ENCODE assay signal across 23 cellular contexts in the genomic region with DNA sequence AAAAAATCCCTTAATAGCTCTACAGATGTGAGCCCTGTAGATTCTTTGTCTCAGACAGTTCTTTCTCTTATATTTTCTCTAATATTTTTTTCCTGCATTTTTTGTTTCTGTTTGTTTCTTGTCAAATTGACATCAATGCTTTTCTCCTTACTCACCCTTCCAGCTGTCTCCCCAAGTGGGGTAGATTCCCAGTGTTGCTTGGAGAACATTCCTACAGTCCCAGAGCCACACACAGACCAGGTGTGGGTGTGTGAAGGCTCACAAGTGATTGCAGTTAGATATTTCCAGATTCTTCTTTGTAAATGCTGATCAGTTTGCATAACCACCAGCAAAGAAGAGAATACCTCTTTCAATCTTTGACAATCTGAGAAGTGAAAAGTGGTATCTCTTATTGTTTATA. TPM values are rescaled to one million over a fixed set of nuclear protein-coding genes. Genes with fewer than 3 reads are reported as not detected.
A peak's percentile ranks its signal among the peaks of the same experiment; 100 is the strongest.
DNase-seq lines count a peak whose midpoint lies in the region; ATAC-seq and TF ChIP-seq lines count a peak whose summit lies in the region.
"Had no signal": no experiment of that assay in that cellular context is flagged by ENCODE, and none has a peak within 500 bp of the region (broad histone marks: within the 10 kb centered on the region; RNA-seq: fewer than 3 reads in every experiment).

No MANE protein-coding gene starts in this region.

- H3K9me3 ChIP-seq in sigmoid colon: no peaks in the 10 kb centered on the region
- H3K9me3 ChIP-seq: esophagus squamous epithelium, gastroesophageal sphincter, ovary had no signal

- TF ChIP-seq CTCF in sigmoid colon (IDR thresholded peaks at IDR 0.05): no peak

- TF ChIP-seq POLR2A in sigmoid colon (IDR thresholded peaks at IDR 0.05): no peak

- TF ChIP-seq EP300 in sigmoid colon (IDR thresholded peaks at IDR 0.05): no peak

- no peaks in the 10 kb centered on the region for H3K36me3 Mint-ChIP-seq in activated naive CD4-positive, alpha-beta T cell treated with anti-CD3 and anti-CD28 coated beads, Interleukin-2, amount 50 U/mL, for 72 hours
- peaks cover 30% of the 10 kb centered on the region for H3K36me3 Mint-ChIP-seq in activated CD8-positive, alpha-beta T cell treated with anti-CD3 and anti-CD28 coated beads, Interleukin-2, amount 10 ng/mL, durations not matched to agents 7 days and 5 days (ENCODE audit: low read depth)
- peaks cover 67% of the 10 kb centered on the region for H3K36me3 Mint-ChIP-seq in stimulated activated effector memory CD8-positive, alpha-beta T cell treated with anti-CD3 and anti-CD28 coated beads, Interleukin-12 subunit alpha, Interleukin-12 subunit beta, amount 100 ng/mL, for 72 hours

- no peak overlapping the region for H3K4me3 Mint-ChIP-seq in activated CD8-positive, alpha-beta T cell treated with anti-CD3 and anti-CD28 coated beads, Interleukin-2, amount 10 ng/mL, durations not matched to agents 7 days and 5 days
- no peak overlapping the region for H3K4me3 Mint-ChIP-seq in stimulated activated effector memory CD8-positive, alpha-beta T cell treated with anti-CD3 and anti-CD28 coated beads, Interleukin-12 subunit alpha, Interleukin-12 subunit beta, amount 100 ng/mL, for 72 hours
- H3K4me3 Mint-ChIP-seq: activated B cell treated with CpG ODN at 0.5 μM for 24 hours; naive thymus-derived CD8-positive, alpha-beta T cell; stimulated activated naive B cell treated with anti-CD40 and anti-IgM and Interleukin-4, amounts not matched to agents 10 μg/mL and 1 μg/mL and 100 μg/mL, for 72 hours had no signal

- peak overlapping the region; percentile 16 to 21 for H3K27ac Mint-ChIP-seq in activated naive CD4-positive, alpha-beta T cell treated with anti-CD3 and anti-CD28 coated beads, Interleukin-2, amount 50 U/mL, for 72 hours
- H3K27ac Mint-ChIP-seq in activated CD8-positive, alpha-beta T cell treated with anti-CD3 and anti-CD28 coated beads, Interleukin-2, amount 10 ng/mL, durations not matched to agents 7 days and 5 days: peak overlapping the region; percentile 2
- peak overlapping the region; percentile 65 for H3K27ac Mint-ChIP-seq in stimulated activated effector memory CD8-positive, alpha-beta T cell treated with anti-CD3 and anti-CD28 coated beads, Interleukin-12 subunit alpha, Interleukin-12 subunit beta, amount 100 ng/mL, for 72 hours
- H3K27ac Mint-ChIP-seq: activated B cell treated with CpG ODN at 0.5 μM for 24 hours had no signal

- no peaks in the 10 kb centered on the region for H3K4me1 ChIP-seq in sigmoid colon

- intact Hi-C loops in sigmoid colon (cut with DNase I): no loop called here

- H3K27ac ChIP-seq in layer of hippocampus (ENCODE audit: low read depth, low read length) (peak overlapping the region; percentile 93), sigmoid colon (no peak overlapping the region)
- H3K27ac ChIP-seq: gastroesophageal sphincter had no signal

- CTCF ChIA-PET in activated CD8-positive, alpha-beta T cell treated with anti-CD3 and anti-CD28 coated beads, Interleukin-2, amount 10 ng/mL, durations not matched to agents 7 days and 5 days (lab: Charles Lee): interaction anchor here (1.8 to 2.9 kb wide), 2 partner anchors 9 to 14 kb away, joined by 7 to 15 read pairs; a partner anchor contains a TSS

- no peak overlapping the region for H3K4me3 ChIP-seq in sigmoid colon
- H3K4me3 ChIP-seq: esophagus squamous epithelium, gastroesophageal sphincter, ovary had no signal

- H3K4me1 Mint-ChIP-seq in activated CD8-positive, alpha-beta T cell treated with anti-CD3 and anti-CD28 coated beads, Interleukin-2, amount 10 ng/mL, durations not matched to agents 7 days and 5 days (ENCODE audit: low read depth): peaks cover 19% of the 10 kb centered on the region
- no peaks in the 10 kb centered on the region for H3K4me1 Mint-ChIP-seq in stimulated activated effector memory CD8-positive, alpha-beta T cell treated with anti-CD3 and anti-CD28 coated beads, Interleukin-12 subunit alpha, Interleukin-12 subunit beta, amount 100 ng/mL, for 72 hours

- no peaks in the 10 kb centered on the region for H3K9me3 Mint-ChIP-seq in activated naive CD4-positive, alpha-beta T cell treated with anti-CD3 and anti-CD28 coated beads, Interleukin-2, amount 50 U/mL, for 72 hours
- no peaks in the 10 kb centered on the region for H3K9me3 Mint-ChIP-seq in activated CD8-positive, alpha-beta T cell treated with anti-CD3 and anti-CD28 coated beads, Interleukin-2, amount 10 ng/mL, durations not matched to agents 7 days and 5 days (ENCODE audit: insufficient read depth)
- H3K9me3 Mint-ChIP-seq in stimulated activated effector memory CD8-positive, alpha-beta T cell treated with anti-CD3 and anti-CD28 coated beads, Interleukin-12 subunit alpha, Interleukin-12 subunit beta, amount 100 ng/mL, for 72 hours: no peaks in the 10 kb centered on the region
- H3K9me3 Mint-ChIP-seq: activated B cell treated with CpG ODN at 0.5 μM for 24 hours; naive thymus-derived CD8-positive, alpha-beta T cell; stimulated activated naive B cell treated with anti-CD40 and anti-IgM and Interleukin-4, amounts not matched to agents 10 μg/mL and 1 μg/mL and 100 μg/mL, for 72 hours had no signal

- POLR2A ChIA-PET in activated CD8-positive, alpha-beta T cell treated with anti-CD3 and anti-CD28 coated beads, Interleukin-2, amount 10 ng/mL, durations not matched to agents 7 days and 5 days (lab: Charles Lee): interaction anchor here (0.6 to 2.6 kb wide), 4 partner anchors 14 to 227 kb away, joined by 3 to 8 read pairs (median 6); a partner anchor contains a TSS

- H3K27me3 Mint-ChIP-seq in activated CD8-positive, alpha-beta T cell treated with anti-CD3 and anti-CD28 coated beads, Interleukin-2, amount 10 ng/mL, durations not matched to agents 7 days and 5 days (ENCODE audit: low read depth): no peaks in the 10 kb centered on the region
- H3K27me3 Mint-ChIP-seq: activated B cell treated with CpG ODN at 0.5 μM for 24 hours; naive thymus-derived CD8-positive, alpha-beta T cell; stimulated activated naive B cell treated with anti-CD40 and anti-IgM and Interleukin-4, amounts not matched to agents 10 μg/mL and 1 μg/mL and 100 μg/mL, for 72 hours had no signal

- H3K27me3 ChIP-seq in layer of hippocampus (ENCODE audit: control insufficient read depth, insufficient read depth, low read length): no peaks in the 10 kb centered on the region
- no peaks in the 10 kb centered on the region for H3K27me3 ChIP-seq in sigmoid colon
- H3K27me3 ChIP-seq: esophagus squamous epithelium, gastroesophageal sphincter, ovary had no signal

- DNase-seq in activated naive CD4-positive, alpha-beta T cell treated with anti-CD3 and anti-CD28 coated beads, Interleukin-2, amount 50 U/mL, for 72 hours (ENCODE audit: low spot score in 2 of 2): no peak
- DNase-seq in activated naive CD4-positive, alpha-beta T cell treated with Interleukin-2 at 50 U/mL for 16 hours: no peak
- DNase-seq in activated CD8-positive, alpha-beta T cell treated with anti-CD3 and anti-CD28 coated beads, Interleukin-2, amount 10 ng/mL, durations not matched to agents 7 days and 5 days: no peak
- DNase-seq in stimulated activated effector memory CD8-positive, alpha-beta T cell treated with anti-CD3 and anti-CD28 coated beads, Interleukin-12 subunit alpha, Interleukin-12 subunit beta, amount 100 ng/mL, for 72 hours (ENCODE audit: low spot score in 2 of 2): no peak
- DNase-seq in NCI-H526 (lab: John Stamatoyannopoulos, UW) (no peak), sigmoid colon (no peak), NCI-H2029 treated with DMSO at 0.1 percent for 48 hours (lab: John Stamatoyannopoulos, UW) (no peak)
- DNase-seq: activated B cell treated with CpG ODN at 0.5 μM for 24 hours; activated CD4-positive, alpha-beta T cell treated with anti-CD3 and anti-CD28 coated beads, Interleukin-2, amount 50 U/mL, for 4 hours; activated naive CD4-positive, alpha-beta T cell; COR-L47; esophagus squamous epithelium; KG1; naive thymus-derived CD8-positive, alpha-beta T cell; NCI-H146; NCI-H2171 treated with DMSO at 0.1 percent for 48 hours; NCI-H748 treated with DMSO at 0.1 percent for 48 hours; ovary; stimulated activated CD4-positive, alpha-beta T cell treated with anti-CD3 and anti-CD28 coated beads, Interleukin-2, amount 100 ng/mL, for 24 hours; stimulated activated naive B cell treated with anti-CD40 and anti-IgM and Interleukin-4, amounts not matched to agents 10 μg/mL and 1 μg/mL and 100 μg/mL, for 72 hours; T-helper 9 cell had no signal

- no peak for ATAC-seq in activated naive CD4-positive, alpha-beta T cell treated with anti-CD3 and anti-CD28 coated beads, Interleukin-2, amount 50 U/mL, for 72 hours
- no peak for ATAC-seq in activated CD8-positive, alpha-beta T cell treated with anti-CD3 and anti-CD28 coated beads, Interleukin-2, amount 10 ng/mL, durations not matched to agents 7 days and 5 days
- ATAC-seq in stimulated activated effector memory CD8-positive, alpha-beta T cell treated with anti-CD3 and anti-CD28 coated beads, Interleukin-12 subunit alpha, Interleukin-12 subunit beta, amount 100 ng/mL, for 72 hours: no peak
- ATAC-seq: gastroesophageal sphincter; naive thymus-derived CD8-positive, alpha-beta T cell; stimulated activated naive B cell treated with anti-CD40 and anti-IgM and Interleukin-4, amounts not matched to agents 10 μg/mL and 1 μg/mL and 100 μg/mL, for 72 hours had no signal

- H3K36me3 ChIP-seq in sigmoid colon: peaks cover 8 to 32% (median 10%) of the 10 kb centered on the region in 4 donors
- H3K36me3 ChIP-seq: ovary had no signal

RNA-seq across cellular contexts. Expression of a gene that starts 7.5 kb away (rescaled TPM):
- total RNA-seq in activated naive CD4-positive, alpha-beta T cell treated with anti-CD3 and anti-CD28 coated beads, Interleukin-2, amount 50 U/mL, for 72 hours: 100 to 1,000 TPM in 1 of 2 donors, 10 to 100 TPM in 1; 60.4 to 101 TPM
- 100 to 1,000 TPM; 116 to 131 TPM for total RNA-seq in activated CD8-positive, alpha-beta T cell treated with anti-CD3 and anti-CD28 coated beads, Interleukin-2, amount 10 ng/mL, durations not matched to agents 7 days and 5 days
- total RNA-seq in sigmoid colon: 100 to 1,000 TPM; 211 to 752 (median 281) TPM
- polyA plus RNA-seq in sigmoid colon: 100 to 1,000 TPM in 2 of 3 donors, 10 to 100 TPM in 1; 86.2 to 180 (median 108) TPM

RNA-seq across cellular contexts. Expression of a gene that starts 8.2 kb away (rescaled TPM):
- 10 to 100 TPM; 20.5 to 24.3 TPM for total RNA-seq in activated naive CD4-positive, alpha-beta T cell treated with anti-CD3 and anti-CD28 coated beads, Interleukin-2, amount 50 U/mL, for 72 hours
- total RNA-seq in activated CD8-positive, alpha-beta T cell treated with anti-CD3 and anti-CD28 coated beads, Interleukin-2, amount 10 ng/mL, durations not matched to agents 7 days and 5 days: 10 to 100 TPM; 25.3 to 26.1 TPM
- total RNA-seq in sigmoid colon: 10 to 100 TPM; 15.6 to 20.3 (median 17.5) TPM
- polyA plus RNA-seq in sigmoid colon: 10 to 100 TPM in 2 of 3 donors, 1 to 10 TPM in 1; 3.6 to 43.2 (median 10.2) TPM

RNA-seq across cellular contexts. Expression of a gene that starts 14.0 kb away (rescaled TPM):
- 1 to 10 TPM; 5.6 to 10.0 TPM for total RNA-seq in activated naive CD4-positive, alpha-beta T cell treated with anti-CD3 and anti-CD28 coated beads, Interleukin-2, amount 50 U/mL, for 72 hours
- total RNA-seq in activated CD8-positive, alpha-beta T cell treated with anti-CD3 and anti-CD28 coated beads, Interleukin-2, amount 10 ng/mL, durations not matched to agents 7 days and 5 days: 10 to 100 TPM; 11.6 to 12.4 TPM
- 10 to 100 TPM; 13.6 to 16.3 (median 15.0) TPM for total RNA-seq in sigmoid colon
- polyA plus RNA-seq in sigmoid colon: 10 to 100 TPM in 1 of 3 donors, 1 to 10 TPM in 2; 8.3 to 12.7 (median 9.6) TPM

RNA-seq across cellular contexts. Expression of a gene that starts 18.5 kb away (rescaled TPM):
- total RNA-seq in activated naive CD4-positive, alpha-beta T cell treated with anti-CD3 and anti-CD28 coated beads, Interleukin-2, amount 50 U/mL, for 72 hours: 1,000 to 10,000 TPM in 1 of 2 donors, 100 to 1,000 TPM in 1; 983 to 1,040 TPM
- 1,000 to 10,000 TPM in 1 of 2 experiments, 100 to 1,000 TPM in 1; 986 to 1,038 TPM for total RNA-seq in activated CD8-positive, alpha-beta T cell treated with anti-CD3 and anti-CD28 coated beads, Interleukin-2, amount 10 ng/mL, durations not matched to agents 7 days and 5 days
- 1,000 to 10,000 TPM; 1,235 to 1,561 (median 1,347) TPM for total RNA-seq in sigmoid colon
- polyA plus RNA-seq in sigmoid colon: 1,000 to 10,000 TPM in 2 of 3 donors, 100 to 1,000 TPM in 1; 811 to 1,178 (median 1,151) TPM

RNA-seq across cellular contexts. Expression of a gene that starts 18.6 kb away (rescaled TPM):
- 10 to 100 TPM; 55.3 to 92.6 TPM for total RNA-seq in activated naive CD4-positive, alpha-beta T cell treated with anti-CD3 and anti-CD28 coated beads, Interleukin-2, amount 50 U/mL, for 72 hours
- total RNA-seq in activated CD8-positive, alpha-beta T cell treated with anti-CD3 and anti-CD28 coated beads, Interleukin-2, amount 10 ng/mL, durations not matched to agents 7 days and 5 days: 10 to 100 TPM; 47.3 to 51.1 TPM
- 100 to 1,000 TPM in 1 of 4 donors, 10 to 100 TPM in 3; 41.5 to 104 (median 72.4) TPM for total RNA-seq in sigmoid colon
- 10 to 100 TPM; 63.7 to 76.3 (median 69.8) TPM for polyA plus RNA-seq in sigmoid colon

Comparison
In these comparisons a context has a peak if more than half of its experiments do, and no peak if none do; other contexts are left out.
1. H3K27ac Mint-ChIP-seq: peak in every context shown above with its lines; median percentile 65 in stimulated activated effector memory CD8-positive, alpha-beta T cell treated with anti-CD3 and anti-CD28 coated beads, Interleukin-12 subunit alpha, Interleukin-12 subunit beta, amount 100 ng/mL, for 72 hours; 18 in activated naive CD4-positive, alpha-beta T cell treated with anti-CD3 and anti-CD28 coated beads, Interleukin-2, amount 50 U/mL, for 72 hours; 2 in activated CD8-positive, alpha-beta T cell treated with anti-CD3 and anti-CD28 coated beads, Interleukin-2, amount 10 ng/mL, durations not matched to agents 7 days and 5 days.